13 cellular contexts compared by ENCODE assay signal in the genomic region with DNA sequence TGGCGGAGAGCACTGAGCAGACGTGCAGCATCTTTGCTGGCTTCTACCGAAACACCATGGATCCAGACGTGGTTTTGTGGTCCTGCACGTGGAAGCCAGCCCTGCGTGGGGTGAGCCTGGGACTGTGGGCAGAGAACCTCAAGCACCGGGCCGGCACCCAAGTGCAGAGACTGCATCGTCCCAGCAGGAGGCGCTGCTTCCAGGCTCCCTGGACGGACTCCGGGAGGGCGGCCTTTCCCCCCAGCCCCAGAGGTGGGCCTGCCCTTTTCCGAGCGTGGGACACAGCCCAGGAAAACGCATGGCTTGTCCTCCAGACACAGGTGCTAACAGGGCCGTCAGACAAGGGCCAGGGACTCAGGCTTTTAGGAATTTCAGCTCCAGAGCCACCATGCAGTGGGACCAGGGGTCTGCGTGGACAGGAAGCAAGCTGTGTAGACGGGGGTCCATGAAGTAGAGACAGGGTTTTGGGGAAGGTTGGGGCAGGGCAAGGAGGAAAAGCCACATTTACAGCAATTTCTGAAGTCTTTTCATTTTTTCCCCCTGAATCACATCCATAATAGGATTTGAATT.
DNase-seq lines count a peak whose midpoint lies in the region; ATAC-seq and TF ChIP-seq lines count a peak whose summit lies in the region.
"Had no signal": no experiment of that assay in that cellular context is flagged by ENCODE, and none has a peak within 500 bp of the region (broad histone marks: within the 10 kb centered on the region; RNA-seq: fewer than 3 reads in every experiment).

No MANE protein-coding gene starts in this region.

- H3K36me3 ChIP-seq in MM.1S (replicated peaks; ENCODE audit: insufficient read depth, low read length): no peaks in the 10 kb centered on the region
- H3K36me3 ChIP-seq in left ventricle myocardium inferior: no peaks in the 10 kb centered on the region

- intact Hi-C loops in activated CD4-positive, alpha-beta T cell treated with anti-CD3 and anti-CD28 coated beads for 36 hours (cut with DNase I, micrococcal nuclease): no loop called here
- intact Hi-C loops in Calu3 (cut with micrococcal nuclease; ENCODE audit: unreplicated experiment): no loop called here
- intact Hi-C loops in left ventricle myocardium inferior (cut with micrococcal nuclease): no loop called here

- POLR2A ChIA-PET in activated CD4-positive, alpha-beta T cell treated with anti-CD3 and anti-CD28 coated beads for 36 hours (lab: Charles Lee): no interaction called here

- H3K4me1 Mint-ChIP-seq in activated CD4-positive, alpha-beta T cell treated with anti-CD3 and anti-CD28 coated beads for 36 hours: peaks cover 16% of the 10 kb centered on the region
- H3K4me1 Mint-ChIP-seq in progenitor cell of endocrine pancreas (ENCODE audit: low read depth) (peaks cover 15% of the 10 kb centered on the region), Calu3 (ENCODE audit: low read depth, unreplicated experiment) (no peaks in the 10 kb centered on the region)

- no peaks in the 10 kb centered on the region for H4K20me1 ChIP-seq in MM.1S (ENCODE audit: insufficient read depth, low read length)

- H3K4me3 ChIP-seq in MM.1S (ENCODE audit: low read length) (no peak overlapping the region), left ventricle myocardium inferior (no peak overlapping the region)

- no peak for ATAC-seq in activated CD4-positive, alpha-beta T cell treated with anti-CD3 and anti-CD28 coated beads for 36 hours
- no peak for ATAC-seq in foreskin keratinocyte

- H3K9ac ChIP-seq in MM.1S (ENCODE audit: low read length): no peak overlapping the region

- no peaks in the 10 kb centered on the region for H3K79me2 ChIP-seq in MM.1S (ENCODE audit: low read length)

- no peaks in the 10 kb centered on the region for H3K9me3 ChIP-seq in MM.1S (replicated peaks; ENCODE audit: insufficient read depth, low read length)
- H3K9me3 ChIP-seq in left ventricle myocardium inferior (replicated peaks): no peaks in the 10 kb centered on the region

- no peaks in the 10 kb centered on the region for H3K9me2 ChIP-seq in MM.1S (replicated peaks; ENCODE audit: insufficient read depth, low read length)

- H3K27ac ChIP-seq in MM.1S (ENCODE audit: low read length): no peak overlapping the region
- H3K27ac ChIP-seq in foreskin keratinocyte: peak overlapping the region; percentile 81
- H3K27ac ChIP-seq in left ventricle myocardium inferior (replicated peaks): no peak overlapping the region

- no peaks in the 10 kb centered on the region for H3K4me1 ChIP-seq in MM.1S (ENCODE audit: low read length)
- peaks cover 27% of the 10 kb centered on the region for H3K4me1 ChIP-seq in foreskin keratinocyte
- no peaks in the 10 kb centered on the region for H3K4me1 ChIP-seq in left ventricle myocardium inferior

- TF ChIP-seq CTCF in MM.1S (IDR thresholded peaks at IDR 0.05; ENCODE audit: low read length): 0 out of 2 replicates have a peak, but pooled peaks have one; percentile 4
- peak; percentile 22 for TF ChIP-seq CTCF in foreskin keratinocyte (conservative IDR thresholded peaks at IDR 0.05)
- peak; percentile 46 for TF ChIP-seq CTCF in progenitor cell of endocrine pancreas (IDR thresholded peaks at IDR 0.05; ENCODE audit: unreplicated experiment)
- TF ChIP-seq CTCF in Calu3 (IDR thresholded peaks at IDR 0.05; ENCODE audit: unreplicated experiment): no peak
- no peak for TF ChIP-seq CTCF in left ventricle myocardium inferior (IDR thresholded peaks at IDR 0.05; ENCODE audit: borderline replicate concordance)

- CTCF ChIA-PET in activated CD4-positive, alpha-beta T cell treated with anti-CD3 and anti-CD28 coated beads for 36 hours (lab: Charles Lee): interaction anchor here (0.8 to 1.5 kb wide), 2 partner anchors 8 to 27 kb away, joined by 3 read pairs; no protein-coding TSS in a partner anchor
- CTCF ChIA-PET in Calu3 (lab: Charles Lee): interaction anchor here (0.7 kb wide), 1 partner anchor 269 kb away, joined by 3 read pairs; no protein-coding TSS in a partner anchor

- no peak overlapping the region for H3K27ac Mint-ChIP-seq in activated CD4-positive, alpha-beta T cell treated with anti-CD3 and anti-CD28 coated beads for 36 hours
- H3K27ac Mint-ChIP-seq in progenitor cell of endocrine pancreas (no peak overlapping the region), Calu3 (ENCODE audit: unreplicated experiment) (no peak overlapping the region)

- H3K9me3 Mint-ChIP-seq in activated CD4-positive, alpha-beta T cell treated with anti-CD3 and anti-CD28 coated beads for 36 hours (ENCODE audit: low read depth): no peaks in the 10 kb centered on the region
- H3K9me3 Mint-ChIP-seq in progenitor cell of endocrine pancreas (ENCODE audit: low read depth) (no peaks in the 10 kb centered on the region), Calu3 (ENCODE audit: low read depth, unreplicated experiment) (no peaks in the 10 kb centered on the region)
- H3K9me3 Mint-ChIP-seq: activated B cell treated with CpG ODN at 0.5 μM for 24 hours had no signal

- no peaks in the 10 kb centered on the region for H3F3A ChIP-seq in MM.1S (ENCODE audit: insufficient read depth, low read length)

- H3K4me2 ChIP-seq in MM.1S (ENCODE audit: low read depth, low read length): no peak overlapping the region

- DNase-seq in activated CD4-positive, alpha-beta T cell treated with anti-CD3 and anti-CD28 coated beads for 36 hours: peak; percentile 33
- no peak for DNase-seq in activated CD4-positive, alpha-beta T cell treated with anti-CD3 and anti-CD28 coated beads, Interleukin-2, amount 50 U/mL, for 1 hour
- DNase-seq in MM.1S (no peak), foreskin keratinocyte (no peak), progenitor cell of endocrine pancreas (ENCODE audit: low spot score, unreplicated experiment) (no peak), Calu3 (no peak), HK-2 (ENCODE audit: unreplicated experiment) (no peak), left ventricle myocardium inferior (no peak)
- DNase-seq: activated B cell treated with CpG ODN at 0.5 μM for 24 hours; EL; SHP77 treated with DMSO at 0.1 percent for 48 hours; stimulated activated naive CD4-positive, alpha-beta T cell treated with Interleukin-2 at 50 U/mL for 16 hours had no signal

- H3K4me3 Mint-ChIP-seq in activated CD4-positive, alpha-beta T cell treated with anti-CD3 and anti-CD28 coated beads for 36 hours: no peak overlapping the region
- H3K4me3 Mint-ChIP-seq in progenitor cell of endocrine pancreas (ENCODE audit: low read depth) (no peak overlapping the region), Calu3 (ENCODE audit: low read depth, unreplicated experiment) (no peak overlapping the region)

- H3K27me3 ChIP-seq in MM.1S (replicated peaks; ENCODE audit: insufficient read depth, low read length): no peaks in the 10 kb centered on the region
- H3K27me3 ChIP-seq in foreskin keratinocyte: no peaks in the 10 kb centered on the region
- H3K27me3 ChIP-seq in left ventricle myocardium inferior (ENCODE audit: low read depth): peaks cover 97% of the 10 kb centered on the region

- no peak overlapping the region for H2AFZ ChIP-seq in MM.1S (ENCODE audit: low read length)

- BruUV-seq in Calu3 (replicated peaks; lab: Mats Ljungman, UMichigan): no TSS peak

- H3K36me3 Mint-ChIP-seq in activated CD4-positive, alpha-beta T cell treated with anti-CD3 and anti-CD28 coated beads for 36 hours (ENCODE audit: low read depth): no peaks in the 10 kb centered on the region
- no peaks in the 10 kb centered on the region for H3K36me3 Mint-ChIP-seq in progenitor cell of endocrine pancreas (ENCODE audit: insufficient read depth)
- H3K36me3 Mint-ChIP-seq in Calu3 (ENCODE audit: insufficient read depth, unreplicated experiment): no peaks in the 10 kb centered on the region
- H3K36me3 Mint-ChIP-seq: naive thymus-derived CD4-positive, alpha-beta T cell had no signal

- H3K27me3 Mint-ChIP-seq in activated CD4-positive, alpha-beta T cell treated with anti-CD3 and anti-CD28 coated beads for 36 hours: peaks cover 15% of the 10 kb centered on the region
- H3K27me3 Mint-ChIP-seq in progenitor cell of endocrine pancreas: peaks cover 9% of the 10 kb centered on the region
- peaks cover 25% of the 10 kb centered on the region for H3K27me3 Mint-ChIP-seq in Calu3 (ENCODE audit: unreplicated experiment)

Comparison
In these comparisons a context has a peak if more than half of its experiments do, and no peak if none do; other contexts are left out.
1. CTCF ChIP-seq: peak in MM.1S (single experiment), foreskin keratinocyte (single experiment) and progenitor cell of endocrine pancreas (single experiment); none in Calu3 (single experiment) and left ventricle myocardium inferior (single experiment).